ENCODE assay signal across 1 cellular context in the genomic region with DNA sequence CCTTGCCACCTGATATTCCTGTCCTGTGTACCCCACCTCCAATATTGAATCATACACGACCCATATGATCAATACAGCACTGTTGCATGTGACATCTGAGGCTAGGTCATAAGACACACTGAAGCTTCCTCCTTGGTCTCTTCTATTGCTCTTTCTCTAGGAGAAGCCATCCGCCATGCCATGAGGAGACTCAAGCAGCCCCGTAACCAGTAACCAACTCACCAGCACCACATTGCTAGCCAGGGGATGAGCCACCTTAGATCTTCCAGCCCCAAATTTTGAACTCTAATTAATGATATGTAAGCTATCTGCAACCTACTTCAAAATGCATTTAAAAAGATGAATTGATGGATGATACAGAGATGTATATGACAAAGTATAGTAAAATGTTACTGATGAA.
A peak's percentile ranks its signal among the peaks of the same experiment; 100 is the strongest.
TF ChIP-seq lines count a peak whose summit lies in the region.

No MANE protein-coding gene starts in this region.

TF ChIP-seq in HCT116, 20 proteins besides CTCF, POLR2A, EP300 and RAD21:
- peak; percentile 75 for TF ChIP-seq YY1 (IDR thresholded peaks at IDR 0.05; ENCODE audit: extremely low read depth, insufficient replicate concordance, low read depth, low read length)
- no peak for TF ChIP-seq SRF (IDR thresholded peaks at IDR 0.05; ENCODE audit: low read depth)
- TF ChIP-seq ZFX (IDR thresholded peaks at IDR 0.05) = no peak
- TF ChIP-seq JUND (IDR thresholded peaks at IDR 0.05) = no peak
